17 cellular contexts compared by ENCODE assay signal in the genomic region with DNA sequence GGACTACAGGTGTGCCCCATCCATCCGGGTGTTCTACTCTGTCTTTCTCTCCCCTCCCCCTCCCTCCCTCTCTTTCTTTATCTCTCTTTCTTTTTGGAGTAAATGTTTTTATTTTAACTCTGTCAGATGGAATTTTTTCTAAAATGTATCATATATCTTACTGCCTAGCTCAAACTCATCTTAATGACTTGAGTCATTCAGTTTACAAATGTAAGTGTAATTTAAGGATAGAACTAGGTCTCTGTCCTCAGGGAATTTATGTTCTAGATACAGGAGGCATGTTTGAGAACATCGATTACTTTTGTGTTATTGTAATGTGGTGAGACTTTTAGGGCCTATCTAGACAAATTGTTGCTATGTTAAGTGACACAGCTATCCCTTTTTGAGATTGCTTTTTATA. TPM values are rescaled to one million over a fixed set of nuclear protein-coding genes. Genes with fewer than 3 reads are reported as not detected.
DNase-seq lines count a peak whose midpoint lies in the region; ATAC-seq and TF ChIP-seq lines count a peak whose summit lies in the region.
"Had no signal": no experiment of that assay in that cellular context is flagged by ENCODE, and none has a peak within 500 bp of the region (broad histone marks: within the 10 kb centered on the region; RNA-seq: fewer than 3 reads in every experiment).

No MANE protein-coding gene starts in this region.

- no peak for ATAC-seq in activated naive CD4-positive, alpha-beta T cell treated with anti-CD3 and anti-CD28 coated beads, Interleukin-2, amount 50 U/mL, for 72 hours
- ATAC-seq in HG03108 (IDR thresholded peaks at IDR 0.05; ENCODE audit: unreplicated experiment) (no peak), heart right ventricle (no peak), GM21529 (IDR thresholded peaks at IDR 0.05; ENCODE audit: unreplicated experiment) (no peak)
- ATAC-seq: A549 had no signal

- H3K4me3 Mint-ChIP-seq in activated naive CD4-positive, alpha-beta T cell treated with anti-CD3 and anti-CD28 coated beads for 36 hours: no peak overlapping the region
- H3K4me3 Mint-ChIP-seq: activated CD4-positive, alpha-beta T cell treated with anti-CD3 and anti-CD28 coated beads, Interleukin-2, amount 10 ng/mL, durations not matched to agents 7 days and 5 days; central memory CD8-positive, alpha-beta T cell had no signal

- H3K27me3 ChIP-seq in WERI-Rb-1 (ENCODE audit: insufficient read depth, low read depth, severe bottlenecking): no peaks in the 10 kb centered on the region
- H3K27me3 ChIP-seq in skeletal muscle tissue (ENCODE audit: control insufficient read depth in 3 of 3, insufficient read depth in 3 of 3, low read length in 3 of 3): no peaks in the 10 kb centered on the region
- H3K27me3 ChIP-seq in heart right ventricle: no peaks in the 10 kb centered on the region
- H3K27me3 ChIP-seq: adrenal gland, uterus had no signal

- peak overlapping the region; percentile 73 for H3K27ac ChIP-seq in WERI-Rb-1
- peak overlapping the region; percentile 55 for H3K27ac ChIP-seq in skeletal muscle tissue (ENCODE audit: low read depth, low read length)
- no peak overlapping the region for H3K27ac ChIP-seq in heart right ventricle
- H3K27ac ChIP-seq: A549, uterus had no signal

- intact Hi-C loops in activated naive CD4-positive, alpha-beta T cell treated with anti-CD3 and anti-CD28 coated beads for 36 hours (cut with micrococcal nuclease): loop anchor here (5.0 to 10.0 kb wide), 2 partner anchors 1308 to 1739 kb away; a partner anchor contains a TSS
- intact Hi-C loops in heart right ventricle (cut with DNase I): loop anchor here in 2 of 10 donors (5.0 to 10.0 kb wide), 2 partner anchors 71 to 138 kb away; a partner anchor contains a TSS

- CTCF ChIA-PET in activated naive CD4-positive, alpha-beta T cell treated with anti-CD3 and anti-CD28 coated beads for 36 hours (lab: Charles Lee): interaction anchor here (1.2 to 1.5 kb wide), 3 partner anchors 10 to 195 kb away, joined by 3 to 5 read pairs (median 4); no protein-coding TSS in a partner anchor

- H3K9me3 ChIP-seq in WERI-Rb-1 (ENCODE audit: severe bottlenecking) (no peaks in the 10 kb centered on the region), skeletal muscle tissue (ENCODE audit: control insufficient read depth in 3 of 3, low read length in 3 of 3) (no peaks in the 10 kb centered on the region), heart right ventricle (no peaks in the 10 kb centered on the region)
- H3K9me3 ChIP-seq: A549, adrenal gland, uterus had no signal

- no peaks in the 10 kb centered on the region; the same call in 1 of the 2 replicates for H3K36me3 ChIP-seq in WERI-Rb-1
- no peaks in the 10 kb centered on the region for H3K36me3 ChIP-seq in skeletal muscle tissue (ENCODE audit: control insufficient read depth in 3 of 3, insufficient read depth in 3 of 3, low read length in 3 of 3)
- no peaks in the 10 kb centered on the region for H3K36me3 ChIP-seq in heart right ventricle
- H3K36me3 ChIP-seq: adrenal gland, uterus had no signal

- H3K4me1 ChIP-seq in skeletal muscle tissue (ENCODE audit: control insufficient read depth in 3 of 3, insufficient read depth in 3 of 3, low read length in 3 of 3) (peaks cover 21 to 62% (median 27%) of the 10 kb centered on the region in 3 donors), heart right ventricle (peaks cover 0 to 89% (median 69%) of the 10 kb centered on the region in 9 donors)

- 53 to 56% methylated on average over 2 of the region's 2 CpGs for WGBS in heart right ventricle, 2 donors

- no peak for DNase-seq in activated naive CD4-positive, alpha-beta T cell treated with anti-CD3 and anti-CD28 coated beads, Interleukin-2, amount 50 U/mL, for 72 hours (ENCODE audit: low spot score in 2 of 2)
- no peak for DNase-seq in activated naive CD4-positive, alpha-beta T cell treated with anti-CD3 and anti-CD28 coated beads for 36 hours
- DNase-seq in WERI-Rb-1 (no peak), fibroblast of villous mesenchyme (ENCODE audit: low read depth) (no peak), heart right ventricle (no peak)
- DNase-seq: activated CD4-positive, alpha-beta T cell treated with anti-CD3 and anti-CD28 coated beads, Interleukin-2, amount 10 ng/mL, durations not matched to agents 7 days and 5 days; adrenal gland; effector memory CD4-positive, alpha-beta T cell; EL; foreskin melanocyte; SIG-M5; uterus had no signal

- H3K4me3 ChIP-seq in WERI-Rb-1 (ENCODE audit: low read depth, low read length) (peak overlapping the region; percentile 32), fibroblast of villous mesenchyme (ENCODE audit: low read depth, low read length) (peak overlapping the region; percentile 99), skeletal muscle tissue (ENCODE audit: low read length in 3 of 3) (no peak overlapping the region), heart right ventricle (no peak overlapping the region)
- H3K4me3 ChIP-seq: A549, adrenal gland, uterus had no signal

- peaks cover 16 to 17% of the 10 kb centered on the region in 2 donors for H3K36me3 Mint-ChIP-seq in activated naive CD4-positive, alpha-beta T cell treated with anti-CD3 and anti-CD28 coated beads, Interleukin-2, amount 50 U/mL, for 72 hours
- H3K36me3 Mint-ChIP-seq in activated naive CD4-positive, alpha-beta T cell treated with anti-CD3 and anti-CD28 coated beads for 36 hours (ENCODE audit: low read depth): no peaks in the 10 kb centered on the region

- H3K4me1 Mint-ChIP-seq in activated naive CD4-positive, alpha-beta T cell treated with anti-CD3 and anti-CD28 coated beads for 36 hours (ENCODE audit: low read depth): peaks cover 55% of the 10 kb centered on the region

- no peak overlapping the region for H3K9ac ChIP-seq in skeletal muscle tissue (ENCODE audit: low read depth in 1 of 3, low read length in 3 of 3)

- TF ChIP-seq CTCF in WERI-Rb-1 (IDR thresholded peaks at IDR 0.05; ENCODE audit: low read depth, low read length) (no peak), fibroblast of villous mesenchyme (IDR thresholded peaks at IDR 0.05; ENCODE audit: insufficient read depth, low read depth, low read length) (no peak), heart right ventricle (IDR thresholded peaks at IDR 0.05) (no peak)

- H3K9me3 Mint-ChIP-seq in activated naive CD4-positive, alpha-beta T cell treated with anti-CD3 and anti-CD28 coated beads, Interleukin-2, amount 50 U/mL, for 72 hours: no peaks in the 10 kb centered on the region
- no peaks in the 10 kb centered on the region for H3K9me3 Mint-ChIP-seq in activated naive CD4-positive, alpha-beta T cell treated with anti-CD3 and anti-CD28 coated beads for 36 hours
- H3K9me3 Mint-ChIP-seq: activated CD4-positive, alpha-beta T cell treated with anti-CD3 and anti-CD28 coated beads, Interleukin-2, amount 10 ng/mL, durations not matched to agents 7 days and 5 days; central memory CD8-positive, alpha-beta T cell had no signal

- H3K27me3 Mint-ChIP-seq in activated naive CD4-positive, alpha-beta T cell treated with anti-CD3 and anti-CD28 coated beads for 36 hours (ENCODE audit: low read depth): no peaks in the 10 kb centered on the region
- H3K27me3 Mint-ChIP-seq: activated CD4-positive, alpha-beta T cell treated with anti-CD3 and anti-CD28 coated beads, Interleukin-2, amount 10 ng/mL, durations not matched to agents 7 days and 5 days; central memory CD8-positive, alpha-beta T cell had no signal

- peak overlapping the region; percentile 30 to 48 for H3K27ac Mint-ChIP-seq in activated naive CD4-positive, alpha-beta T cell treated with anti-CD3 and anti-CD28 coated beads, Interleukin-2, amount 50 U/mL, for 72 hours
- H3K27ac Mint-ChIP-seq in activated naive CD4-positive, alpha-beta T cell treated with anti-CD3 and anti-CD28 coated beads for 36 hours: no peak overlapping the region
- H3K27ac Mint-ChIP-seq: activated CD4-positive, alpha-beta T cell treated with anti-CD3 and anti-CD28 coated beads, Interleukin-2, amount 10 ng/mL, durations not matched to agents 7 days and 5 days had no signal

RNA-seq across cellular contexts. Expression of a gene that starts 3.5 kb away (rescaled TPM):
- 10 to 100 TPM; 16.9 to 21.6 TPM for total RNA-seq in activated naive CD4-positive, alpha-beta T cell treated with anti-CD3 and anti-CD28 coated beads, Interleukin-2, amount 50 U/mL, for 72 hours
- 10 to 100 TPM; 14.1 to 15.8 TPM for total RNA-seq in activated naive CD4-positive, alpha-beta T cell treated with anti-CD3 and anti-CD28 coated beads for 36 hours
- total RNA-seq in fibroblast of villous mesenchyme (55.4 and 90.2 TPM in 2 replicates), skeletal muscle tissue (45.9 TPM), heart right ventricle (10 to 100 TPM; 23.9 to 40.4 (median 29.8) TPM)
- polyA plus RNA-seq in heart right ventricle: 10 to 100 TPM; 18.8 to 20.7 TPM

Comparison
In these comparisons a context has a peak if more than half of its experiments do, and no peak if none do; other contexts are left out.
1. H3K27ac ChIP-seq: peak in WERI-Rb-1 (single experiment) and skeletal muscle tissue (single experiment); none in heart right ventricle (0 of 10).
2. H3K4me3 ChIP-seq: peak in WERI-Rb-1 (single experiment) and fibroblast of villous mesenchyme (single experiment); none in skeletal muscle tissue (0 of 3) and heart right ventricle (0 of 10).